In genomic region chr18:52499646-52500045, GRCh38 we compare ENCODE assay signal across 17 cellular contexts.
A peak's percentile ranks its signal among the peaks of the same experiment; 100 is the strongest.
DNase-seq lines count a peak whose midpoint lies in the region; TF ChIP-seq lines count a peak whose summit lies in the region.
"Had no signal": no experiment of that assay in that cellular context is flagged by ENCODE, and none has a peak within 500 bp of the region (broad histone marks: within the 10 kb centered on the region; RNA-seq: fewer than 3 reads in every experiment).

No MANE protein-coding gene starts in this region.

- H3K4me2 ChIP-seq in hepatocyte (no peak overlapping the region), SK-N-SH (no peak overlapping the region)
- H3K4me2 ChIP-seq: KMS-11 had no signal

- H3K27me3 ChIP-seq in A673 (replicated peaks; ENCODE audit: insufficient read depth, low read depth, low read length, poor library complexity): no peaks in the 10 kb centered on the region
- H3K27me3 ChIP-seq in hepatocyte: no peaks in the 10 kb centered on the region
- no peaks in the 10 kb centered on the region for H3K27me3 ChIP-seq in SK-N-SH (ENCODE audit: insufficient read depth)
- H3K27me3 ChIP-seq: SJSA1, tibial nerve had no signal

- no peaks in the 10 kb centered on the region for H4K20me1 ChIP-seq in hepatocyte (ENCODE audit: insufficient read depth, poor library complexity, severe bottlenecking)
- no peaks in the 10 kb centered on the region for H4K20me1 ChIP-seq in SK-N-SH (ENCODE audit: insufficient read depth)

- CTCF ChIA-PET in A673 (lab: Charles Lee) (interaction anchor here (0.6 to 1.0 kb wide), 2 partner anchors 48 to 76 kb away, joined by 3 to 4 read pairs; no protein-coding TSS in a partner anchor), SK-N-SH (lab: Yijun Ruan, JAX) (interaction anchor here (1.4 kb wide), 1 partner anchor 10 kb away, joined by 3 read pairs; no protein-coding TSS in a partner anchor)

- TF ChIP-seq CTCF in A673 (conservative IDR thresholded peaks at IDR 0.05; ENCODE audit: low read depth, low read length): no peak
- no peak for TF ChIP-seq CTCF in hepatocyte (IDR thresholded peaks at IDR 0.05; ENCODE audit: poor library complexity)
- no peak for TF ChIP-seq CTCF in SK-N-SH (IDR thresholded peaks at IDR 0.05)

- DNase-seq in A673 (ENCODE audit: low spot score): peak; percentile 94
- DNase-seq in NCI-H1092 (lab: John Stamatoyannopoulos, UW): peak; percentile 35
- peak; percentile 82 to 97 for DNase-seq in NCI-H524 (lab: John Stamatoyannopoulos, UW)
- DNase-seq in hepatocyte (ENCODE audit: low spot score): peak; percentile 41
- DNase-seq in glomerular visceral epithelial cell (ENCODE audit: extremely low spot score): no peak
- DNase-seq in activated gamma-delta T cell (lab: John Stamatoyannopoulos, UW): no peak
- no peak for DNase-seq in SK-N-SH
- DNase-seq in OCI-M1 (lab: John Stamatoyannopoulos, UW): no peak
- DNase-seq: activated naive CD4-positive, alpha-beta T cell treated with anti-CD3 and anti-CD28 coated beads, Interleukin-2, amount 10 ng/mL, durations not matched to agents 7 days and 5 days; DMS79 treated with DMSO at 0.1 percent for 48 hours; effector CD8-positive, alpha-beta T cell; islet precursor cell; NCI-H526 treated with DMSO at 0.1 percent for 48 hours had no signal

- H3K79me2 ChIP-seq in hepatocyte: no peaks in the 10 kb centered on the region
- no peaks in the 10 kb centered on the region for H3K79me2 ChIP-seq in SK-N-SH (ENCODE audit: insufficient read depth)

- POLR2A ChIA-PET in A673 (lab: Charles Lee; ENCODE audit: low non-redundant PET): interaction anchor here (0.7 kb wide), 1 partner anchor 12 kb away, joined by 6 read pairs; no protein-coding TSS in a partner anchor
- POLR2A ChIA-PET in SK-N-SH (lab: Yijun Ruan, JAX): no interaction called here

- H3K36me3 ChIP-seq in A673 (ENCODE audit: insufficient read depth, low read length, poor library complexity, severe bottlenecking) (no peaks in the 10 kb centered on the region), hepatocyte (replicated peaks; ENCODE audit: insufficient read depth, low read depth) (no peaks in the 10 kb centered on the region), SK-N-SH (replicated peaks in 1 of 2; ENCODE audit: control insufficient read depth in 1 of 2, insufficient read depth in 2 of 2, low read length in 1 of 2) (no peaks in the 10 kb centered on the region)
- H3K36me3 ChIP-seq: prostate gland, SJSA1, tibial nerve had no signal

- H3F3A ChIP-seq in SK-N-SH (replicated peaks; ENCODE audit: insufficient read depth): no peaks in the 10 kb centered on the region

- H3K27ac ChIP-seq in A673 (ENCODE audit: low read depth, low read length, poor library complexity, severe bottlenecking) (peak overlapping the region; percentile 54), hepatocyte (peak overlapping the region; percentile 75), SK-N-SH (ENCODE audit: low read depth in 2 of 2, low read length in 1 of 2) (no peak overlapping the region)
- H3K27ac ChIP-seq: KMS-11, prostate gland, SJSA1, tibial nerve had no signal

- no TSS peak for BruUV-seq in A673 (replicated peaks; lab: Mats Ljungman, UMichigan)

- H3K4me3 ChIP-seq in A673 (ENCODE audit: low read depth, low read length, poor library complexity, severe bottlenecking) (no peak overlapping the region), hepatocyte (no peak overlapping the region), SK-N-SH (ENCODE audit: low read depth in 2 of 2, low read length in 1 of 2) (no peak overlapping the region)
- H3K4me3 ChIP-seq: prostate gland, SJSA1, tibial nerve had no signal

- no peaks in the 10 kb centered on the region for H3K9me2 ChIP-seq in hepatocyte (replicated peaks; ENCODE audit: insufficient read depth)
- H3K9me2 ChIP-seq in SK-N-SH: no peaks in the 10 kb centered on the region

- TF ChIP-seq EP300 in SK-N-SH (IDR thresholded peaks at IDR 0.05; ENCODE audit: borderline replicate concordance in 1 of 2, low read depth in 1 of 2, low read length in 1 of 2): no peak

- H2AFZ ChIP-seq in hepatocyte (no peak overlapping the region), SK-N-SH (ENCODE audit: low read depth) (no peak overlapping the region)

- intact Hi-C loops in A673 (cut with micrococcal nuclease; ENCODE audit: unreplicated experiment): loop anchor here (1.0 to 5.0 kb wide), 2 partner anchors 160 to 178 kb away; no protein-coding TSS in a partner anchor

- TF ChIP-seq RAD21 in SK-N-SH (IDR thresholded peaks at IDR 0.05; ENCODE audit: low read length): no peak

- H3K9me3 ChIP-seq in A673 (ENCODE audit: low read depth, low read length, poor library complexity, severe bottlenecking) (no peaks in the 10 kb centered on the region), hepatocyte (ENCODE audit: low read depth) (no peaks in the 10 kb centered on the region), SK-N-SH (no peaks in the 10 kb centered on the region)
- H3K9me3 ChIP-seq: prostate gland, SJSA1 had no signal

- peaks cover 59% of the 10 kb centered on the region for H3K4me1 ChIP-seq in A673 (ENCODE audit: insufficient read depth, low read length, poor library complexity, severe bottlenecking)
- H3K4me1 ChIP-seq in hepatocyte (ENCODE audit: insufficient read depth): peaks cover 5% of the 10 kb centered on the region
- H3K4me1 ChIP-seq in SK-N-SH (ENCODE audit: control insufficient read depth in 1 of 2, insufficient read depth in 2 of 2, low read depth in 1 of 2, low read length in 1 of 2): no peaks in the 10 kb centered on the region; a peak in 1 of 4 replicates
- H3K4me1 ChIP-seq: prostate gland, SJSA1, tibial nerve had no signal

- 31% methylated on average over 3 of the region's 3 CpGs for WGBS in hepatocyte (ENCODE audit: low lambda C conversion rate, missing lambda C conversion rate)
- 16% methylated on average over 3 of the region's 3 CpGs for WGBS in SK-N-SH (ENCODE audit: low lambda C conversion rate)

- H3K9ac ChIP-seq in SK-N-SH: no peak overlapping the region
- H3K9ac ChIP-seq: KMS-11 had no signal

TF ChIP-seq in SK-N-SH, 30 proteins besides CTCF, POLR2A, EP300 and RAD21:
- no peak for TF ChIP-seq RFX5 (IDR thresholded peaks at IDR 0.05; ENCODE audit: low read length)
- TF ChIP-seq EZH2phosphoT487 (IDR thresholded peaks at IDR 0.05; ENCODE audit: borderline replicate concordance, low read depth): no peak
- no peak for TF ChIP-seq GATA2 (CRISPR knock-in tag; IDR thresholded peaks at IDR 0.05)
- TF ChIP-seq REST (IDR thresholded peaks at IDR 0.05; ENCODE audit: low read depth, low read length): no peak
- TF ChIP-seq RCOR1 (IDR thresholded peaks at IDR 0.05; ENCODE audit: low read length): no peak
- TF ChIP-seq FOXM1 (IDR thresholded peaks at IDR 0.05; ENCODE audit: low read depth): no peak
- no peak for TF ChIP-seq GABPA (IDR thresholded peaks at IDR 0.05; ENCODE audit: low read depth)
- no peak for TF ChIP-seq MXI1 (IDR thresholded peaks at IDR 0.05; ENCODE audit: low read depth, low read length)

Comparison
In these comparisons a context has a peak if more than half of its experiments do, and no peak if none do; other contexts are left out.
1. DNase-seq: peak in A673 (single experiment), NCI-H1092 (single experiment), NCI-H524 (2 of 2) and hepatocyte (single experiment); none in glomerular visceral epithelial cell (single experiment), activated gamma-delta T cell (single experiment), SK-N-SH (single experiment) and OCI-M1 (single experiment).
2. H3K27ac ChIP-seq: peak in A673 (single experiment) and hepatocyte (single experiment); none in SK-N-SH (0 of 2).